In the genomic region with DNA sequence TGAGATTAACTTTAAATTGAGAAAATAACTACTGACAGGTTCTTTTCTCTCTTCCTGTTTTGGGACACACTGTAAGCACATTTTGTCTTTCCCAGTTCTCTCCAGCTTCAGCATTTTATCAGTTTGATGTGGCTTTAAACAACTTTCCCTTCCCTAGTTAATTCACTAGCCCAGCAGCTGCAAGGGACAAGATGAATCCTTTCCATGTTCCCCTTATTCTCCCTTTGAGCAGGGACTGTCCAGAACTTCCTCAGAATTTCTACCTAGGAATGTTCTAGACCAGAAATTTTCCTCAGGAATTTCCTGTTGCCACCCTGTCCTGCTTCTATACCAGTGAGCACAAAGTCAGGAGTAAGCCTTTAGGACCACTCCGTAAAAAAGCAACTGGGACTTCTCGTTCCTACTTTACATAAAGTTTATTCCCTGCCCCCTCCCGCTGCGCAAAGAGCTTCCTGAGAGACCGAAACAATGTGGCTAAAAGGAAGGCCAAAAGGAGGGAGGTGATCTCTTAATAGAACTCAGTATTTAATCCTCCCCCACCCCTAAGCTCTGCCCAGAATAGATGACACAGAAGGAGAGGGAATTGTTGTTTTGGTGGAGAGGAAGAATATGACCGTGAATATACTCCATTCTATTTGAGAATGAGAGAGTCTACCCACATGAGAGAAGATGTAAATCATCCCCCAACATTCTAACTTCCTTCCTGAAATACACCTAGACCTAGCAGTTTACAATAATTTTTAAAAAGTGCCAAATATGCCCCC, we compare ENCODE assay signal across 10 cellular contexts.
DNase-seq lines count a peak whose midpoint lies in the region; ATAC-seq and TF ChIP-seq lines count a peak whose summit lies in the region.
"Had no signal": no experiment of that assay in that cellular context is flagged by ENCODE, and none has a peak within 500 bp of the region (broad histone marks: within the 10 kb centered on the region; RNA-seq: fewer than 3 reads in every experiment).

No MANE protein-coding gene starts in this region.

- CTCF ChIA-PET in SK-N-SH (lab: Yijun Ruan, JAX) = interaction anchor here (1.3 to 2.5 kb wide), 2 partner anchors 9 kb away, joined by 3 to 9 read pairs; no protein-coding TSS in a partner anchor

- DNase-seq in GM03348 (ENCODE audit: low spot score) (peak; percentile 24), SK-N-SH (no peak), sciatic nerve (ENCODE audit: low spot score) (no peak), KBM-7 (no peak), SW 1271 (lab: John Stamatoyannopoulos, UW) (no peak)
- DNase-seq in stimulated activated CD4-positive, alpha-beta T cell treated with anti-CD3 and anti-CD28 coated beads, Interleukin-4, amount 100 ng/mL, for 4 hours = no peak
- DNase-seq: NK-92 treated with Interleukin-12 subunit alpha and Interleukin-12 subunit beta, amount 100 ng/mL, for 24 hours; stimulated activated CD4-positive, alpha-beta T cell treated with anti-CD3 and anti-CD28 coated beads, Interleukin-2, amount 100 ng/mL, for 24 hours had no signal

- H3K36me3 ChIP-seq in SK-N-SH (replicated peaks in 1 of 2; ENCODE audit: control insufficient read depth in 1 of 2, insufficient read depth in 2 of 2, low read length in 1 of 2) (peaks cover 0 to 6% of the 10 kb centered on the region in 2 experiments), gastroesophageal sphincter (no peaks in the 10 kb centered on the region)

- H3F3A ChIP-seq in SK-N-SH (replicated peaks; ENCODE audit: insufficient read depth) = peaks cover 33% of the 10 kb centered on the region

- H3K9me3 ChIP-seq in SK-N-SH (0 out of 2 replicates have a peak, but pooled peaks cover 3% of the 10 kb centered on the region), gastroesophageal sphincter (peaks cover 0 to 5% (median 0%) of the 10 kb centered on the region in 3 donors)

- in situ Hi-C loops in KBM-7 (cut with MboI; ENCODE audit: low pct_unique_long_range_greater_than_20kb, low sequenced_read_pairs) = no loop called here

- no peak for ATAC-seq in gastroesophageal sphincter
- ATAC-seq in sciatic nerve = peak; percentile 38
- no peak for ATAC-seq in HG03521 (IDR thresholded peaks at IDR 0.05; ENCODE audit: unreplicated experiment)

- no peaks in the 10 kb centered on the region for H3K9me2 ChIP-seq in SK-N-SH

- no peak for TF ChIP-seq RAD21 in SK-N-SH (IDR thresholded peaks at IDR 0.05; ENCODE audit: low read length)

- H3K4me3 ChIP-seq in SK-N-SH (ENCODE audit: low read depth in 2 of 2, low read length in 1 of 2) (no peak overlapping the region), gastroesophageal sphincter (no peak overlapping the region)

- H3K27me3 ChIP-seq in SK-N-SH (ENCODE audit: insufficient read depth) (no peaks in the 10 kb centered on the region), gastroesophageal sphincter (no peaks in the 10 kb centered on the region)

- H3K4me2 ChIP-seq in SK-N-SH = peak overlapping the region; percentile 69

- no peak for TF ChIP-seq EP300 in SK-N-SH (IDR thresholded peaks at IDR 0.05; ENCODE audit: borderline replicate concordance in 1 of 2, low read depth in 1 of 2, low read length in 1 of 2)
- TF ChIP-seq EP300 in gastroesophageal sphincter (IDR thresholded peaks at IDR 0.05) = no peak

- no peak for TF ChIP-seq CTCF in SK-N-SH (IDR thresholded peaks at IDR 0.05)
- TF ChIP-seq CTCF in gastroesophageal sphincter (IDR thresholded peaks at IDR 0.05) = no peak

- peak overlapping the region in 1 of 2 experiments; percentile 89; a peak in 3 of 4 replicates for H3K27ac ChIP-seq in SK-N-SH (ENCODE audit: low read depth in 2 of 2, low read length in 1 of 2)
- peak overlapping the region in 3 of 4 donors; percentile 12 to 56 (median 48) for H3K27ac ChIP-seq in gastroesophageal sphincter

- peak overlapping the region; percentile 46; the same call in 1 of the 2 replicates for H3K9ac ChIP-seq in SK-N-SH

- POLR2A ChIA-PET in SK-N-SH (lab: Yijun Ruan, JAX) = no interaction called here

- no peak overlapping the region for H2AFZ ChIP-seq in SK-N-SH (ENCODE audit: low read depth)

- WGBS in SK-N-SH (ENCODE audit: low lambda C conversion rate) = 80% methylated on average over 6 of the region's 6 CpGs
- WGBS in gastroesophageal sphincter (ENCODE audit: low coverage in 1 of 2), 2 donors = 59 to 88% methylated on average over 1 to 5 of the region's 6 CpGs

- intact Hi-C loops in sciatic nerve (cut with DNase I) = no loop called here

- H4K20me1 ChIP-seq in SK-N-SH (ENCODE audit: insufficient read depth) = no peaks in the 10 kb centered on the region

- H3K79me2 ChIP-seq in SK-N-SH (ENCODE audit: insufficient read depth) = peaks cover 80% of the 10 kb centered on the region

- TF ChIP-seq POLR2A in gastroesophageal sphincter (IDR thresholded peaks at IDR 0.05) = no peak

- peaks cover 0 to 8% of the 10 kb centered on the region in 2 experiments; a peak in 2 of 4 replicates for H3K4me1 ChIP-seq in SK-N-SH (ENCODE audit: control insufficient read depth in 1 of 2, insufficient read depth in 2 of 2, low read depth in 1 of 2, low read length in 1 of 2)
- H3K4me1 ChIP-seq in gastroesophageal sphincter = peaks cover 0 to 20% (median 0%) of the 10 kb centered on the region in 3 donors

TF ChIP-seq in SK-N-SH, 30 proteins besides CTCF, POLR2A, EP300 and RAD21:
- TF ChIP-seq, protein P1, sequence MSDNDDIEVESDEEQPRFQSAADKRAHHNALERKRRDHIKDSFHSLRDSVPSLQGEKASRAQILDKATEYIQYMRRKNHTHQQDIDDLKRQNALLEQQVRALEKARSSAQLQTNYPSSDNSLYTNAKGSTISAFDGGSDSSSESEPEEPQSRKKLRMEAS (IDR thresholded peaks at IDR 0.05; ENCODE audit: low read depth) = no peak
- TF ChIP-seq, protein P2, sequence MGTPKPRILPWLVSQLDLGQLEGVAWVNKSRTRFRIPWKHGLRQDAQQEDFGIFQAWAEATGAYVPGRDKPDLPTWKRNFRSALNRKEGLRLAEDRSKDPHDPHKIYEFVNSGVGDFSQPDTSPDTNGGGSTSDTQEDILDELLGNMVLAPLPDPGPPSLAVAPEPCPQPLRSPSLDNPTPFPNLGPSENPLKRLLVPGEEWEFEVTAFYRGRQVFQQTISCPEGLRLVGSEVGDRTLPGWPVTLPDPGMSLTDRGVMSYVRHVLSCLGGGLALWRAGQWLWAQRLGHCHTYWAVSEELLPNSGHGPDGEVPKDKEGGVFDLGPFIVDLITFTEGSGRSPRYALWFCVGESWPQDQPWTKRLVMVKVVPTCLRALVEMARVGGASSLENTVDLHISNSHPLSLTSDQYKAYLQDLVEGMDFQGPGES (IDR thresholded peaks at IDR 0.05; ENCODE audit: low read depth, low read length) = no peak
- TF ChIP-seq GATA2 (CRISPR knock-in tag; IDR thresholded peaks at IDR 0.05) = no peak
- no peak for TF ChIP-seq YY1 (IDR thresholded peaks at IDR 0.05; ENCODE audit: low read depth)
- TF ChIP-seq SMC3 (IDR thresholded peaks at IDR 0.05; ENCODE audit: low read depth, low read length) = no peak
- no peak for TF ChIP-seq TAF1 (IDR thresholded peaks at IDR 0.05; ENCODE audit: borderline replicate concordance, low read depth, low read length)
- TF ChIP-seq, protein P3, sequence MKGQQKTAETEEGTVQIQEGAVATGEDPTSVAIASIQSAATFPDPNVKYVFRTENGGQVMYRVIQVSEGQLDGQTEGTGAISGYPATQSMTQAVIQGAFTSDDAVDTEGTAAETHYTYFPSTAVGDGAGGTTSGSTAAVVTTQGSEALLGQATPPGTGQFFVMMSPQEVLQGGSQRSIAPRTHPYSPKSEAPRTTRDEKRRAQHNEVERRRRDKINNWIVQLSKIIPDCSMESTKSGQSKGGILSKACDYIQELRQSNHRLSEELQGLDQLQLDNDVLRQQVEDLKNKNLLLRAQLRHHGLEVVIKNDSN (IDR thresholded peaks at IDR 0.05; ENCODE audit: borderline replicate concordance, low read depth) = no peak
- TF ChIP-seq FOXJ3 (CRISPR knock-in tag; IDR thresholded peaks at IDR 0.05) = no peak
- TF ChIP-seq, protein P4, sequence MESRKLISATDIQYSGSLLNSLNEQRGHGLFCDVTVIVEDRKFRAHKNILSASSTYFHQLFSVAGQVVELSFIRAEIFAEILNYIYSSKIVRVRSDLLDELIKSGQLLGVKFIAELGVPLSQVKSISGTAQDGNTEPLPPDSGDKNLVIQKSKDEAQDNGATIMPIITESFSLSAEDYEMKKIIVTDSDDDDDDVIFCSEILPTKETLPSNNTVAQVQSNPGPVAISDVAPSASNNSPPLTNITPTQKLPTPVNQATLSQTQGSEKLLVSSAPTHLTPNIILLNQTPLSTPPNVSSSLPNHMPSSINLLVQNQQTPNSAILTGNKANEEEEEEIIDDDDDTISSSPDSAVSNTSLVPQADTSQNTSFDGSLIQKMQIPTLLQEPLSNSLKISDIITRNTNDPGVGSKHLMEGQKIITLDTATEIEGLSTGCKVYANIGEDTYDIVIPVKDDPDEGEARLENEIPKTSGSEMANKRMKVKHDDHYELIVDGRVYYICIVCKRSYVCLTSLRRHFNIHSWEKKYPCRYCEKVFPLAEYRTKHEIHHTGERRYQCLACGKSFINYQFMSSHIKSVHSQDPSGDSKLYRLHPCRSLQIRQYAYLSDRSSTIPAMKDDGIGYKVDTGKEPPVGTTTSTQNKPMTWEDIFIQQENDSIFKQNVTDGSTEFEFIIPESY (IDR thresholded peaks at IDR 0.05; ENCODE audit: borderline replicate concordance, low read depth) = no peak
- no peak for TF ChIP-seq EZH2phosphoT487 (IDR thresholded peaks at IDR 0.05; ENCODE audit: borderline replicate concordance, low read depth)
